In genomic region chr9:101487443-101487855, GRCh38 we compare ENCODE assay signal across 9 cellular contexts. TPM values are rescaled to one million over a fixed set of nuclear protein-coding genes. Genes with fewer than 3 reads are reported as not detected.
DNase-seq lines count a peak whose midpoint lies in the region; ATAC-seq and TF ChIP-seq lines count a peak whose summit lies in the region.
"Had no signal": no experiment of that assay in that cellular context is flagged by ENCODE, and none has a peak within 500 bp of the region (broad histone marks: within the 10 kb centered on the region; RNA-seq: fewer than 3 reads in every experiment).

No MANE protein-coding gene starts in this region.

- H3K4me1 ChIP-seq in left lung (peaks cover 0 to 9% of the 10 kb centered on the region in 2 donors), subcutaneous abdominal adipose tissue (ENCODE audit: control insufficient read depth in 5 of 5, insufficient read depth in 5 of 5, low read length in 5 of 5) (peaks cover 0 to 25% (median 16%) of the 10 kb centered on the region in 5 donors)

- in situ Hi-C loops in brain microvascular endothelial cell (cut with HindIII; ENCODE audit: low pct_ligation_motif_present, low sequenced_read_pairs), result no loop called here
- in situ Hi-C loops in ACHN (cut with HindIII; ENCODE audit: low pct_ligation_motif_present, low pct_unique_long_range_greater_than_20kb, low sequenced_read_pairs), result no loop called here

- no peaks in the 10 kb centered on the region for H3K36me3 Mint-ChIP-seq in stimulated activated memory B cell treated with anti-CD40 and anti-IgM and Interleukin-4, amounts not matched to agents 10 μg/mL and 1 μg/mL and 100 μg/mL, for 72 hours

- peak overlapping the region in 2 of 5 donors; percentile 19 to 66 for H3K9ac ChIP-seq in subcutaneous abdominal adipose tissue (ENCODE audit: low read length in 5 of 5)

- no peak for TF ChIP-seq CTCF in brain microvascular endothelial cell (IDR thresholded peaks at IDR 0.05; ENCODE audit: low read depth, low read length, missing control alignments)
- no peak for TF ChIP-seq CTCF in left lung (IDR thresholded peaks at IDR 0.05)

- H3K9me3 ChIP-seq in left lung, result peaks cover 0 to 4% of the 10 kb centered on the region in 2 donors
- H3K9me3 ChIP-seq in subcutaneous abdominal adipose tissue (ENCODE audit: control insufficient read depth in 5 of 5, low read length in 5 of 5), result peaks cover 0 to 4% (median under 1%) of the 10 kb centered on the region in 5 donors

- H3K4me1 Mint-ChIP-seq in stimulated activated memory B cell treated with anti-CD40 and anti-IgM and Interleukin-4, amounts not matched to agents 10 μg/mL and 1 μg/mL and 100 μg/mL, for 72 hours, result peaks cover 10% of the 10 kb centered on the region

- intact Hi-C loops in left lung (cut with DNase I), result no loop called here

- H3K27me3 ChIP-seq in brain microvascular endothelial cell (replicated peaks), result no peaks in the 10 kb centered on the region
- peaks cover 12 to 63% of the 10 kb centered on the region in 2 donors for H3K27me3 ChIP-seq in left lung
- peaks cover 0 to 5% (median 0%) of the 10 kb centered on the region in 5 donors for H3K27me3 ChIP-seq in subcutaneous abdominal adipose tissue (ENCODE audit: control insufficient read depth in 5 of 5, insufficient read depth in 4 of 5, low read length in 5 of 5)

- H3K27me3 Mint-ChIP-seq in stimulated activated memory B cell treated with anti-CD40 and anti-IgM and Interleukin-4, amounts not matched to agents 10 μg/mL and 1 μg/mL and 100 μg/mL, for 72 hours, result peaks cover 65% of the 10 kb centered on the region

- no peak for ATAC-seq in left lung
- ATAC-seq in stimulated activated memory B cell treated with anti-CD40 and anti-IgM and Interleukin-4, amounts not matched to agents 10 μg/mL and 1 μg/mL and 100 μg/mL, for 72 hours, result no peak

- H3K36me3 ChIP-seq in brain microvascular endothelial cell (replicated peaks) (no peaks in the 10 kb centered on the region), left lung (no peaks in the 10 kb centered on the region), subcutaneous abdominal adipose tissue (ENCODE audit: control insufficient read depth in 5 of 5, insufficient read depth in 5 of 5, low read length in 5 of 5) (no peaks in the 10 kb centered on the region)

- H3K27ac ChIP-seq in brain microvascular endothelial cell (no peak overlapping the region), left lung (peak overlapping the region; percentile 70 to 72), subcutaneous abdominal adipose tissue (ENCODE audit: low read depth, low read length) (peak overlapping the region; percentile 30)

- no peaks in the 10 kb centered on the region for H3K9me3 Mint-ChIP-seq in stimulated activated memory B cell treated with anti-CD40 and anti-IgM and Interleukin-4, amounts not matched to agents 10 μg/mL and 1 μg/mL and 100 μg/mL, for 72 hours

- peak overlapping the region; percentile 75 for H3K4me3 ChIP-seq in brain microvascular endothelial cell (ENCODE audit: low read depth, low read length)
- peak overlapping the region in 1 of 2 donors; percentile 45 for H3K4me3 ChIP-seq in left lung
- H3K4me3 ChIP-seq in subcutaneous abdominal adipose tissue (ENCODE audit: low read depth in 1 of 5, low read length in 5 of 5), result peak overlapping the region; percentile 46 to 93 (median 87)

- DNase-seq in NCI-H146 treated with DMSO at 0.1 percent for 48 hours (lab: John Stamatoyannopoulos, UW; ENCODE audit: unreplicated experiment) (peak; percentile 22), brain microvascular endothelial cell (no peak), left lung (no peak), NCI-H524 (lab: John Stamatoyannopoulos, UW) (no peak), DMS153 (lab: John Stamatoyannopoulos, UW) (no peak), ACHN (no peak)

- H3K4me3 Mint-ChIP-seq in stimulated activated memory B cell treated with anti-CD40 and anti-IgM and Interleukin-4, amounts not matched to agents 10 μg/mL and 1 μg/mL and 100 μg/mL, for 72 hours, result no peak overlapping the region

- H3K27ac Mint-ChIP-seq in stimulated activated memory B cell treated with anti-CD40 and anti-IgM and Interleukin-4, amounts not matched to agents 10 μg/mL and 1 μg/mL and 100 μg/mL, for 72 hours, result no peak overlapping the region

RNA-seq across cellular contexts. Expression of gene RNF20, which starts 46.2 kb away (rescaled TPM):
- 10 to 100 TPM; 37.7 to 39.9 TPM for total RNA-seq in left lung

RNA-seq across cellular contexts. Expression of gene ALDOB, which starts 51.9 kb away (rescaled TPM):
- total RNA-seq in left lung, result not detected
- total RNA-seq: sciatic nerve had no signal
